ENCODE assay signal across 8 cellular contexts in genomic region chr7:63620169-63620735, GRCh38.
DNase-seq lines count a peak whose midpoint lies in the region; ATAC-seq, FAIRE-seq and TF ChIP-seq lines count a peak whose summit lies in the region.
"Not testable (repeated sequence)": the region's sequence is repeated elsewhere in the genome, so short reads cannot be mapped to it uniquely, and the experiment has no call there.

No MANE protein-coding gene starts in this region.

- not testable (repeated sequence) for H3K36me3 ChIP-seq in Panc1 (ENCODE audit: control insufficient read depth, insufficient read depth, low read length); esophagus muscularis mucosa; kidney (ENCODE audit: control insufficient read depth in 1 of 2, insufficient read depth in 2 of 2, low read length in 2 of 2); mucosa of descending colon (ENCODE audit: low read depth); upper lobe of right lung

- H3K27ac Mint-ChIP-seq in stimulated activated memory B cell treated with anti-CD40 and anti-IgM and Interleukin-4, amounts not matched to agents 10 μg/mL and 1 μg/mL and 100 μg/mL, for 72 hours, result not testable (repeated sequence)

- not testable (repeated sequence) for H3K9ac ChIP-seq in kidney (ENCODE audit: low read length in 2 of 2)

- H3K4me1 Mint-ChIP-seq in stimulated activated memory B cell treated with anti-CD40 and anti-IgM and Interleukin-4, amounts not matched to agents 10 μg/mL and 1 μg/mL and 100 μg/mL, for 72 hours, result not testable (repeated sequence)

- H3K4me3 Mint-ChIP-seq in stimulated activated memory B cell treated with anti-CD40 and anti-IgM and Interleukin-4, amounts not matched to agents 10 μg/mL and 1 μg/mL and 100 μg/mL, for 72 hours, result not testable (repeated sequence)

- not testable (repeated sequence) for H3K9me3 Mint-ChIP-seq in stimulated activated memory B cell treated with anti-CD40 and anti-IgM and Interleukin-4, amounts not matched to agents 10 μg/mL and 1 μg/mL and 100 μg/mL, for 72 hours

- not testable (repeated sequence) for TF ChIP-seq CTCF in Panc1 (IDR thresholded peaks at IDR 0.05); esophagus muscularis mucosa (IDR thresholded peaks at IDR 0.05); kidney (IDR thresholded peaks at IDR 0.05; ENCODE audit: borderline replicate concordance, extremely low read depth, insufficient read depth); mucosa of descending colon (IDR thresholded peaks at IDR 0.05); upper lobe of right lung (IDR thresholded peaks at IDR 0.05)

- in situ Hi-C loops in Panc1 (cut with HindIII; ENCODE audit: low pct_unique_long_range_greater_than_20kb, low sequenced_read_pairs), result not testable (repeated sequence)

- not testable (repeated sequence) for H3K4me1 ChIP-seq in Panc1 (ENCODE audit: control insufficient read depth, insufficient read depth, low read length); esophagus muscularis mucosa; kidney (ENCODE audit: control insufficient read depth in 1 of 2, insufficient read depth in 1 of 2, low read depth in 1 of 2, low read length in 2 of 2); mucosa of descending colon (ENCODE audit: low read depth); upper lobe of right lung

- 79% methylated on average over 7 of the region's 14 CpGs for WGBS in esophagus muscularis mucosa

- H3K27ac ChIP-seq in Panc1 (ENCODE audit: low read length); esophagus muscularis mucosa (replicated peaks in 1 of 4); kidney (ENCODE audit: low read depth in 2 of 2, low read length in 2 of 2); upper lobe of right lung: not testable (repeated sequence)

- TF ChIP-seq EP300 in esophagus muscularis mucosa (IDR thresholded peaks at IDR 0.05), result not testable (repeated sequence)

- not testable (repeated sequence) for H3K27me3 Mint-ChIP-seq in stimulated activated memory B cell treated with anti-CD40 and anti-IgM and Interleukin-4, amounts not matched to agents 10 μg/mL and 1 μg/mL and 100 μg/mL, for 72 hours

- peak; percentile 63 for ATAC-seq in Panc1
- peak; percentile 15 for ATAC-seq in mucosa of descending colon
- ATAC-seq in sciatic nerve, result peak; percentile 36
- peak; percentile 45 for ATAC-seq in stimulated activated memory B cell treated with anti-CD40 and anti-IgM and Interleukin-4, amounts not matched to agents 10 μg/mL and 1 μg/mL and 100 μg/mL, for 72 hours
- peak; percentile 44 for ATAC-seq in upper lobe of right lung

- not testable (repeated sequence) for H3K36me3 Mint-ChIP-seq in stimulated activated memory B cell treated with anti-CD40 and anti-IgM and Interleukin-4, amounts not matched to agents 10 μg/mL and 1 μg/mL and 100 μg/mL, for 72 hours

- not testable (repeated sequence) for DNase-seq in Panc1 (ENCODE audit: low read depth, low spot score); mucosa of descending colon; sciatic nerve (ENCODE audit: low spot score); upper lobe of right lung
- DNase-seq in esophagus muscularis mucosa (ENCODE audit: extremely low spot score) (peak; percentile 19), cardiac septum (ENCODE audit: low spot score) (peak; percentile 33), kidney (peak; percentile 25)

- intact Hi-C loops in Panc1 (cut with micrococcal nuclease; ENCODE audit: unreplicated experiment); esophagus muscularis mucosa (cut with DNase I); cardiac septum (cut with DNase I); kidney (cut with DNase I); mucosa of descending colon (cut with DNase I, micrococcal nuclease); sciatic nerve (cut with DNase I); upper lobe of right lung (cut with DNase I): not testable (repeated sequence)

- not testable (repeated sequence) for H3K27me3 ChIP-seq in Panc1 (ENCODE audit: control insufficient read depth, insufficient read depth, low read length); esophagus muscularis mucosa; upper lobe of right lung

- H3K9me3 ChIP-seq in Panc1 (ENCODE audit: control insufficient read depth, insufficient read depth, low read depth, low read length); esophagus muscularis mucosa; kidney (ENCODE audit: control insufficient read depth in 1 of 2, low read length in 2 of 2); mucosa of descending colon; upper lobe of right lung: not testable (repeated sequence)

- POLR2A ChIA-PET in Panc1 (lab: Charles Lee), result not testable (repeated sequence)

- not testable (repeated sequence) for BruUV-seq in Panc1 (replicated peaks; lab: Mats Ljungman, UMichigan)

- TF ChIP-seq POLR2A in esophagus muscularis mucosa (IDR thresholded peaks at IDR 0.05; ENCODE audit: low read depth), result not testable (repeated sequence)

- CTCF ChIA-PET in Panc1 (lab: Charles Lee), result not testable (repeated sequence)

- not testable (repeated sequence) for H3K4me3 ChIP-seq in Panc1 (ENCODE audit: low read depth in 2 of 2, low read length in 2 of 2); esophagus muscularis mucosa; kidney (ENCODE audit: low read length in 2 of 2); mucosa of descending colon; upper lobe of right lung

- not testable (repeated sequence) for FAIRE-seq in kidney (lab: Jason Lieb, UNC)
